18 cellular contexts compared by ENCODE assay signal in genomic region chr5:180118391-180118791, GRCh38. TPM values are rescaled to one million over a fixed set of nuclear protein-coding genes. Genes with fewer than 3 reads are reported as not detected.
DNase-seq lines count a peak whose midpoint lies in the region; ATAC-seq and TF ChIP-seq lines count a peak whose summit lies in the region.
"Had no signal": no experiment of that assay in that cellular context is flagged by ENCODE, and none has a peak within 500 bp of the region (broad histone marks: within the 10 kb centered on the region; RNA-seq: fewer than 3 reads in every experiment).

No MANE protein-coding gene starts in this region.

- intact Hi-C loops in cardiac septum (cut with DNase I) = no loop called here
- intact Hi-C loops in upper lobe of right lung (cut with DNase I) = no loop called here

- no peaks in the 10 kb centered on the region for H3K36me3 ChIP-seq in right atrium auricular region
- no peaks in the 10 kb centered on the region for H3K36me3 ChIP-seq in endodermal cell (ENCODE audit: control insufficient read depth, insufficient read depth, low read length)
- no peaks in the 10 kb centered on the region for H3K36me3 ChIP-seq in upper lobe of right lung
- H3K36me3 ChIP-seq: BE2C, Peyer's patch had no signal

- no peaks in the 10 kb centered on the region for H3K4me1 Mint-ChIP-seq in endodermal cell
- H3K4me1 Mint-ChIP-seq: CD4-positive, CD25-positive, alpha-beta regulatory T cell; IgD-negative memory B cell had no signal

- WGBS in endodermal cell (ENCODE audit: insufficient coverage in 1 of 2, insufficient read length in 1 of 2), 2 experiments = 92 to 95% methylated on average over 14 of the region's 14 CpGs

- no peaks in the 10 kb centered on the region for H3K27me3 Mint-ChIP-seq in endodermal cell (ENCODE audit: insufficient read depth)
- H3K27me3 Mint-ChIP-seq: CD4-positive, CD25-positive, alpha-beta regulatory T cell had no signal

- TF ChIP-seq CTCF in right atrium auricular region (IDR thresholded peaks at IDR 0.05) = no peak
- no peak for TF ChIP-seq CTCF in endodermal cell (conservative IDR thresholded peaks at IDR 0.05)
- no peak for TF ChIP-seq CTCF in upper lobe of right lung (IDR thresholded peaks at IDR 0.05)

- H3K36me3 Mint-ChIP-seq in endodermal cell (ENCODE audit: low read depth) = no peaks in the 10 kb centered on the region
- H3K36me3 Mint-ChIP-seq: CD4-positive, CD25-positive, alpha-beta regulatory T cell; IgD-negative memory B cell had no signal

- H3K9me3 Mint-ChIP-seq in endodermal cell = no peaks in the 10 kb centered on the region
- H3K9me3 Mint-ChIP-seq: CD4-positive, CD25-positive, alpha-beta regulatory T cell; IgD-negative memory B cell had no signal

- H3K9ac ChIP-seq in endodermal cell (ENCODE audit: extremely low read depth, low read length, poor library complexity, severe bottlenecking) = no peak overlapping the region

- no peak overlapping the region for H3K4me3 ChIP-seq in right atrium auricular region
- H3K4me3 ChIP-seq in endodermal cell (ENCODE audit: low read length) = no peak overlapping the region
- no peak overlapping the region for H3K4me3 ChIP-seq in upper lobe of right lung
- H3K4me3 ChIP-seq: Peyer's patch had no signal

- H3K27me3 ChIP-seq in right atrium auricular region (no peaks in the 10 kb centered on the region), endodermal cell (ENCODE audit: control insufficient read depth, insufficient read depth, low read length, poor library complexity, severe bottlenecking) (no peaks in the 10 kb centered on the region), upper lobe of right lung (peaks cover 15% of the 10 kb centered on the region)
- H3K27me3 ChIP-seq: Peyer's patch had no signal

- H3K9me3 ChIP-seq in right atrium auricular region (no peaks in the 10 kb centered on the region), endodermal cell (ENCODE audit: control insufficient read depth, low read length) (no peaks in the 10 kb centered on the region), upper lobe of right lung (no peaks in the 10 kb centered on the region)
- H3K9me3 ChIP-seq: BE2C, Peyer's patch had no signal

- DNase-seq in cardiac septum (ENCODE audit: low spot score) (peak; percentile 64), right atrium auricular region (ENCODE audit: low spot score) (no peak), endodermal cell (peak; percentile 42), mesenteric fat pad (ENCODE audit: low spot score) (peak; percentile 59), upper lobe of right lung (peak; percentile 53), NOMO-1 treated with DMSO at 0.1 percent for 48 hours (lab: John Stamatoyannopoulos, UW; ENCODE audit: unreplicated experiment) (no peak), CD1c-positive myeloid dendritic cell (ENCODE audit: extremely low spot score) (no peak)
- DNase-seq: BE2C; CD4-positive, CD25-positive, alpha-beta regulatory T cell; DMS79; NCI-H1105 treated with DMSO at 0.1 percent for 48 hours; NCI-H1694 treated with DMSO at 0.1 percent for 48 hours; NCI-H2081 treated with DMSO at 0.1 percent for 48 hours; NCI-H2171 treated with DMSO at 0.1 percent for 48 hours; NCI-H524 treated with DMSO at 0.1 percent for 48 hours; NCI-H82 had no signal

- no peak overlapping the region for H3K4me3 Mint-ChIP-seq in endodermal cell
- H3K4me3 Mint-ChIP-seq: CD4-positive, CD25-positive, alpha-beta regulatory T cell; IgD-negative memory B cell had no signal

- no peak for ATAC-seq in upper lobe of right lung

- H3K4me1 ChIP-seq in right atrium auricular region (no peaks in the 10 kb centered on the region), endodermal cell (ENCODE audit: control insufficient read depth, insufficient read depth, low read length) (no peaks in the 10 kb centered on the region), upper lobe of right lung (no peaks in the 10 kb centered on the region)
- H3K4me1 ChIP-seq: BE2C, Peyer's patch had no signal

- no peak overlapping the region for H3K27ac Mint-ChIP-seq in endodermal cell
- H3K27ac Mint-ChIP-seq: CD4-positive, CD25-positive, alpha-beta regulatory T cell; IgD-negative memory B cell had no signal

- no peak overlapping the region for H3K27ac ChIP-seq in right atrium auricular region
- H3K27ac ChIP-seq in endodermal cell (ENCODE audit: low read depth, low read length) = no peak overlapping the region
- H3K27ac ChIP-seq in upper lobe of right lung = no peak overlapping the region
- H3K27ac ChIP-seq: Peyer's patch had no signal

RNA-seq across cellular contexts. Expression of gene RNF130, which starts 46.8 kb away (rescaled TPM):
- total RNA-seq in cardiac septum = 33.7 TPM
- total RNA-seq in right atrium auricular region = 10 to 100 TPM; 42.9 to 51.3 TPM
- 10 to 100 TPM; 64.7 to 74.4 TPM for total RNA-seq in endodermal cell
- polyA plus RNA-seq in endodermal cell (2013, experiment 1 of 2) = 120 TPM
- polyA plus RNA-seq in endodermal cell (2013, experiment 2 of 2) = 106 TPM
- total RNA-seq in mesenteric fat pad = 135 TPM
- 109 TPM for total RNA-seq in upper lobe of right lung

Comparison
In these comparisons a context has a peak if more than half of its experiments do, and no peak if none do; other contexts are left out.
1. DNase-seq: peak in cardiac septum (single experiment), endodermal cell (single experiment), mesenteric fat pad (single experiment) and upper lobe of right lung (single experiment); none in right atrium auricular region (single experiment), NOMO-1 treated with DMSO at 0.1 percent for 48 hours (single experiment) and CD1c-positive myeloid dendritic cell (single experiment).